1 cellular context compared by ENCODE assay signal in the genomic region with DNA sequence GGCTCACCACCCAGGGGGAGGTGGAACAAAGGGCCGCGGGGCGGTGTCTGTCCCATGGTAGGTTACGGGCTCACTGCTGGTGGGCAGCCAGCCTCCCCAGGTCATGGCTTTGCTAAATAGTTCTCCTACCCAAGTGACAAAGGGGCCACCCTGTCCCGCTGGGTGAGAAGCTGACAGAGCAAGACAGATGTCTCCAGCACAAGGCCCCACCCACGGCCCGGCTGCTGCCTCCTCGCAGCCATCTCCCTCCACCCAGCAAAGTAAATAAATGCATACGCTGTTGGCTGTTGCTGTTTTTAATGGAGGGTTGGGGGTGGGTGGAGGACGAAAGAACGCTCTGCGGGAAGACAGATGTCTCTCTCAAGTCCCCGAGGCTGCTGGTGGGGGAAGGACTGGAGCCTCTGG.
TF ChIP-seq lines count a peak whose summit lies in the region.

No MANE protein-coding gene starts in this region.

TF ChIP-seq in IMR-90, 13 proteins besides CTCF, POLR2A, EP300 and RAD21 (continued from another document):
- TF ChIP-seq, protein P1, sequence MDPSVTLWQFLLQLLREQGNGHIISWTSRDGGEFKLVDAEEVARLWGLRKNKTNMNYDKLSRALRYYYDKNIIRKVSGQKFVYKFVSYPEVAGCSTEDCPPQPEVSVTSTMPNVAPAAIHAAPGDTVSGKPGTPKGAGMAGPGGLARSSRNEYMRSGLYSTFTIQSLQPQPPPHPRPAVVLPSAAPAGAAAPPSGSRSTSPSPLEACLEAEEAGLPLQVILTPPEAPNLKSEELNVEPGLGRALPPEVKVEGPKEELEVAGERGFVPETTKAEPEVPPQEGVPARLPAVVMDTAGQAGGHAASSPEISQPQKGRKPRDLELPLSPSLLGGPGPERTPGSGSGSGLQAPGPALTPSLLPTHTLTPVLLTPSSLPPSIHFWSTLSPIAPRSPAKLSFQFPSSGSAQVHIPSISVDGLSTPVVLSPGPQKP (IDR thresholded peaks at IDR 0.05; ENCODE audit: borderline replicate concordance, low read depth, low read length), result no peak
- TF ChIP-seq RCOR1 (IDR thresholded peaks at IDR 0.05; ENCODE audit: insufficient replicate concordance, low read length), result no peak
- no peak for TF ChIP-seq SMC3 (IDR thresholded peaks at IDR 0.05; ENCODE audit: low read depth, low read length)
- no peak for TF ChIP-seq CHD1 (IDR thresholded peaks at IDR 0.05; ENCODE audit: low read depth, low read length)
- TF ChIP-seq BHLHE40 (IDR thresholded peaks at IDR 0.05; ENCODE audit: low read depth, low read length), result no peak
- no peak for TF ChIP-seq MAFK (IDR thresholded peaks at IDR 0.05; ENCODE audit: low read depth, low read length)
- no peak for TF ChIP-seq FOS (IDR thresholded peaks at IDR 0.05; ENCODE audit: low read depth, low read length)
- no peak for TF ChIP-seq USF2 (IDR thresholded peaks at IDR 0.05; ENCODE audit: low read depth, low read length)
- TF ChIP-seq CEBPB (IDR thresholded peaks at IDR 0.05; ENCODE audit: low read depth, low read length), result no peak
- TF ChIP-seq RFX5 (IDR thresholded peaks at IDR 0.05; ENCODE audit: low read depth, low read length), result no peak
- no peak for TF ChIP-seq NFE2L2 (IDR thresholded peaks at IDR 0.05; ENCODE audit: low read depth, low read length)
